1 cellular context compared by ENCODE assay signal in the genomic region with DNA sequence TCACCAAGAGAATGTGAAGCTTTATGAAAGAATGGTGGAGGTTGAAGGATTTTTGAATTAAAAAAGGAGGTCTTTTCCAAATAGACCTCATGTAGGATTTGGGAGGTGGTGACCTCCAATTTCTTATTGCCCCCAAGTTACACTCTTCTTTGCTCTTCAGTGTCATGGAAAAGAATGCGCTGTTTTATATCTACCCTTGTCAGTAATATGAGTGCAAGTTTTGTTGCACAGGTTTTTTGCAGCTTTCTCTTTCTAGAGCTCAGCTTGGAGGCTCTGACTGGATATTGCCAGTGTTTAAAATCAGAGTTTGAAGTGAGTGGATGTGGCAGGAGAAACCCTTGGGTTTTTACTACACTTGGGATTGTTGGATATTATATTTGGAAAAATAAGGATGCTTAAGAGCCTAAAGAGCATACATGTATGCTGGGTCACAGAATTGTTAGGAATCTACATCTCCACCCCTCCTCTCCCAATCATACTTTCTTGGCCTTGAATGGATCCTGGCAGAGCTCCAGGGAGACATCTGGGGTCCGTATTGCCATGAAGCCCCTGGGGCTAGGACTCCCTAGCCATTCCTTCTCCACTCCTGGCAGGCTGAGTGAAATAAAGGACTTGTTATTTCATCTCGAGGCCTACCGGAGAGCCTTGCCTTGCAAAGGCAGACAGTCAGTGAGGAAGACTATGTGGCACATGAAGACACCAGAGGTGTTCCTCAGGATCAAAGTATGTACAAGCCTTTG.
TF ChIP-seq lines count a peak whose summit lies in the region.

No MANE protein-coding gene starts in this region.

TF ChIP-seq in HepG2, 621 proteins besides CTCF, POLR2A, EP300 and RAD21 (continued from another document and continues in another):
- TF ChIP-seq, protein P1, sequence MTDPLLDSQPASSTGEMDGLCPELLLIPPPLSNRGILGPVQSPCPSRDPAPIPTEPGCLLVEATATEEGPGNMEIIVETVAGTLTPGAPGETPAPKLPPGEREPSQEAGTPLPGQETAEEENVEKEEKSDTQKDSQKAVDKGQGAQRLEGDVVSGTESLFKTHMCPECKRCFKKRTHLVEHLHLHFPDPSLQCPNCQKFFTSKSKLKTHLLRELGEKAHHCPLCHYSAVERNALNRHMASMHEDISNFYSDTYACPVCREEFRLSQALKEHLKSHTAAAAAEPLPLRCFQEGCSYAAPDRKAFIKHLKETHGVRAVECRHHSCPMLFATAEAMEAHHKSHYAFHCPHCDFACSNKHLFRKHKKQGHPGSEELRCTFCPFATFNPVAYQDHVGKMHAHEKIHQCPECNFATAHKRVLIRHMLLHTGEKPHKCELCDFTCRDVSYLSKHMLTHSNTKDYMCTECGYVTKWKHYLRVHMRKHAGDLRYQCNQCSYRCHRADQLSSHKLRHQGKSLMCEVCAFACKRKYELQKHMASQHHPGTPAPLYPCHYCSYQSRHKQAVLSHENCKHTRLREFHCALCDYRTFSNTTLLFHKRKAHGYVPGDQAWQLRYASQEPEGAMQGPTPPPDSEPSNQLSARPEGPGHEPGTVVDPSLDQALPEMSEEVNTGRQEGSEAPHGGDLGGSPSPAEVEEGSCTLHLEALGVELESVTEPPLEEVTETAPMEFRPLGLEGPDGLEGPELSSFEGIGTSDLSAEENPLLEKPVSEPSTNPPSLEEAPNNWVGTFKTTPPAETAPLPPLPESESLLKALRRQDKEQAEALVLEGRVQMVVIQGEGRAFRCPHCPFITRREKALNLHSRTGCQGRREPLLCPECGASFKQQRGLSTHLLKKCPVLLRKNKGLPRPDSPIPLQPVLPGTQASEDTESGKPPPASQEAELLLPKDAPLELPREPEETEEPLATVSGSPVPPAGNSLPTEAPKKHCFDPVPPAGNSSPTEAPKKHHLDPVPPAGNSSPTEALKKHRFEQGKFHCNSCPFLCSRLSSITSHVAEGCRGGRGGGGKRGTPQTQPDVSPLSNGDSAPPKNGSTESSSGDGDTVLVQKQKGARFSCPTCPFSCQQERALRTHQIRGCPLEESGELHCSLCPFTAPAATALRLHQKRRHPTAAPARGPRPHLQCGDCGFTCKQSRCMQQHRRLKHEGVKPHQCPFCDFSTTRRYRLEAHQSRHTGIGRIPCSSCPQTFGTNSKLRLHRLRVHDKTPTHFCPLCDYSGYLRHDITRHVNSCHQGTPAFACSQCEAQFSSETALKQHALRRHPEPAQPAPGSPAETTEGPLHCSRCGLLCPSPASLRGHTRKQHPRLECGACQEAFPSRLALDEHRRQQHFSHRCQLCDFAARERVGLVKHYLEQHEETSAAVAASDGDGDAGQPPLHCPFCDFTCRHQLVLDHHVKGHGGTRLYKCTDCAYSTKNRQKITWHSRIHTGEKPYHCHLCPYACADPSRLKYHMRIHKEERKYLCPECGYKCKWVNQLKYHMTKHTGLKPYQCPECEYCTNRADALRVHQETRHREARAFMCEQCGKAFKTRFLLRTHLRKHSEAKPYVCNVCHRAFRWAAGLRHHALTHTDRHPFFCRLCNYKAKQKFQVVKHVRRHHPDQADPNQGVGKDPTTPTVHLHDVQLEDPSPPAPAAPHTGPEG (CRISPR knock-in tag; IDR thresholded peaks at IDR 0.05), result no peak; the same call in 1 of the 2 replicates
- TF ChIP-seq SP1 (IDR thresholded peaks at IDR 0.05), result no peak
- no peak for TF ChIP-seq SP1 (CRISPR knock-in tag; IDR thresholded peaks at IDR 0.05)
- no peak for TF ChIP-seq RAD51 (IDR thresholded peaks at IDR 0.05; ENCODE audit: borderline replicate concordance)
- TF ChIP-seq ZNF781 (CRISPR knock-in tag; IDR thresholded peaks at IDR 0.05; ENCODE audit: borderline replicate concordance, not compliant biosample characterization), result peak; percentile 6
- TF ChIP-seq SKIL (CRISPR knock-in tag; IDR thresholded peaks at IDR 0.05; ENCODE audit: borderline replicate concordance), result no peak
- no peak for TF ChIP-seq ZNF615 (CRISPR knock-in tag; IDR thresholded peaks at IDR 0.05; ENCODE audit: borderline replicate concordance)
- TF ChIP-seq HOXA7 (CRISPR knock-in tag; IDR thresholded peaks at IDR 0.05), result no peak
- TF ChIP-seq PAX8 (CRISPR knock-in tag; IDR thresholded peaks at IDR 0.05; ENCODE audit: borderline replicate concordance), result no peak
- TF ChIP-seq, protein P2, sequence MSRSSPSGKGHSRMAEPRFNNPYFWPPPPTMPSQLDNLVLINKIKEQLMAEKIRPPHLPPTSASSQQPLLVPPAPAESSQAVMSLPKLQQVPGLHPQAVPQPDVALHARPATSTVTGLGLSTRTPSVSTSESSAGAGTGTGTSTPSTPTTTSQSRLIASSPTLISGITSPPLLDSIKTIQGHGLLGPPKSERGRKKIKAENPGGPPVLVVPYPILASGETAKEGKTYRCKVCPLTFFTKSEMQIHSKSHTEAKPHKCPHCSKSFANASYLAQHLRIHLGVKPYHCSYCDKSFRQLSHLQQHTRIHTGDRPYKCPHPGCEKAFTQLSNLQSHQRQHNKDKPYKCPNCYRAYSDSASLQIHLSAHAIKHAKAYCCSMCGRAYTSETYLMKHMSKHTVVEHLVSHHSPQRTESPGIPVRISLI (CRISPR knock-in tag; IDR thresholded peaks at IDR 0.05; ENCODE audit: borderline replicate concordance), result no peak
- TF ChIP-seq PHF21A (CRISPR knock-in tag; IDR thresholded peaks at IDR 0.05), result no peak
- no peak for TF ChIP-seq PITX1 (CRISPR knock-in tag; IDR thresholded peaks at IDR 0.05)
- TF ChIP-seq, protein P3, sequence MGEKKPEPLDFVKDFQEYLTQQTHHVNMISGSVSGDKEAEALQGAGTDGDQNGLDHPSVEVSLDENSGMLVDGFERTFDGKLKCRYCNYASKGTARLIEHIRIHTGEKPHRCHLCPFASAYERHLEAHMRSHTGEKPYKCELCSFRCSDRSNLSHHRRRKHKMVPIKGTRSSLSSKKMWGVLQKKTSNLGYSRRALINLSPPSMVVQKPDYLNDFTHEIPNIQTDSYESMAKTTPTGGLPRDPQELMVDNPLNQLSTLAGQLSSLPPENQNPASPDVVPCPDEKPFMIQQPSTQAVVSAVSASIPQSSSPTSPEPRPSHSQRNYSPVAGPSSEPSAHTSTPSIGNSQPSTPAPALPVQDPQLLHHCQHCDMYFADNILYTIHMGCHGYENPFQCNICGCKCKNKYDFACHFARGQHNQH (CRISPR knock-in tag; IDR thresholded peaks at IDR 0.05), result no peak
- 0 out of 2 replicates have a peak, but pooled peaks have one; percentile 40 for TF ChIP-seq ZNF557 (CRISPR knock-in tag; IDR thresholded peaks at IDR 0.05)
- TF ChIP-seq, protein P4, sequence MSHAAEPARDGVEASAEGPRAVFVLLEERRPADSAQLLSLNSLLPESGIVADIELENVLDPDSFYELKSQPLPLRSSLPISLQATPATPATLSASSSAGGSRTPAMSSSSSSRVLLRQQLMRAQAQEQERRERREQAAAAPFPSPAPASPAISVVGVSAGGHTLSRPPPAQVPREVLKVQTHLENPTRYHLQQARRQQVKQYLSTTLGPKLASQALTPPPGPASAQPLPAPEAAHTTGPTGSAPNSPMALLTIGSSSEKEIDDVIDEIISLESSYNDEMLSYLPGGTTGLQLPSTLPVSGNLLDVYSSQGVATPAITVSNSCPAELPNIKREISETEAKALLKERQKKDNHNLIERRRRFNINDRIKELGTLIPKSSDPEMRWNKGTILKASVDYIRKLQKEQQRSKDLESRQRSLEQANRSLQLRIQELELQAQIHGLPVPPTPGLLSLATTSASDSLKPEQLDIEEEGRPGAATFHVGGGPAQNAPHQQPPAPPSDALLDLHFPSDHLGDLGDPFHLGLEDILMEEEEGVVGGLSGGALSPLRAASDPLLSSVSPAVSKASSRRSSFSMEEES (CRISPR knock-in tag; IDR thresholded peaks at IDR 0.05), result no peak; the same call in 1 of the 2 replicates
- no peak for TF ChIP-seq ZNF766 (CRISPR knock-in tag; IDR thresholded peaks at IDR 0.05; ENCODE audit: borderline replicate concordance)
- peak; percentile 74; the same call in 1 of the 2 replicates for TF ChIP-seq SATB2 (CRISPR knock-in tag; IDR thresholded peaks at IDR 0.05)
- no peak for TF ChIP-seq SMAD3 (CRISPR knock-in tag; IDR thresholded peaks at IDR 0.05)
- TF ChIP-seq, protein P5, sequence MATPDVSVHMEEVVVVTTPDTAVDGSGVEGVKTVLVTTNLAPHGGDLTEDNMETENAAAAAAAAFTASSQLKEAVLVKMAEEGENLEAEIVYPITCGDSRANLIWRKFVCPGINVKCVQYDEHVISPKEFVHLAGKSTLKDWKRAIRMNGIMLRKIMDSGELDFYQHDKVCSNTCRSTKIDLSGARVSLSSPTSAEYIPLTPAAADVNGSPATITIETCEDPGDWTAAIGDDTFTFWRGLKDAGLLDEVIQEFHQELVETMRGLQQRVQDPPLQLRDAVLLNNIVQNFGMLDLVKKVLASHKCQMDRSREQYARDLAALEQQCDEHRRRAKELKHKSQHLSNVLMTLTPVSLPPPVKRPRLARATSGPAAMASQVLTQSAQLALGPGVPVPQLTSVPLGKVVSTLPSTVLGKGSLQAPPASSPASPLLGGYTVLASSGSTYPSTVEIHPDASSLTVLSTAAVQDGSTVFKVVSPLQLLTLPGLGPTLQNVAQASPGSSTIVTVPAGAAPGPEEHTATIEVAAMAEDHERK (CRISPR knock-in tag; IDR thresholded peaks at IDR 0.05; ENCODE audit: low read depth), result no peak
- TF ChIP-seq ZNF841 (CRISPR knock-in tag; IDR thresholded peaks at IDR 0.05; ENCODE audit: borderline replicate concordance), result no peak
- TF ChIP-seq ZBTB7B (CRISPR knock-in tag; IDR thresholded peaks at IDR 0.05), result 0 out of 2 replicates have a peak, but pooled peaks have one; percentile 23
- TF ChIP-seq MATR3 (CRISPR knock-in tag; IDR thresholded peaks at IDR 0.05), result no peak
- no peak for TF ChIP-seq ZNF574 (CRISPR knock-in tag; IDR thresholded peaks at IDR 0.05)
- peak; percentile 56; the same call in 1 of the 2 replicates for TF ChIP-seq TEF (CRISPR knock-in tag; IDR thresholded peaks at IDR 0.05)
